Comparison of ENCODE assay signal across 1 cellular context in genomic region chr1:177586429-177586828, GRCh38.
TF ChIP-seq lines count a peak whose summit lies in the region.

No MANE protein-coding gene starts in this region.

TF ChIP-seq in HCT116, 20 proteins besides CTCF, POLR2A, EP300 and RAD21 (continued from another document):
- no peak for TF ChIP-seq SIN3A (IDR thresholded peaks at IDR 0.05; ENCODE audit: low read depth)
